ENCODE assay signal across 8 cellular contexts in the genomic region with DNA sequence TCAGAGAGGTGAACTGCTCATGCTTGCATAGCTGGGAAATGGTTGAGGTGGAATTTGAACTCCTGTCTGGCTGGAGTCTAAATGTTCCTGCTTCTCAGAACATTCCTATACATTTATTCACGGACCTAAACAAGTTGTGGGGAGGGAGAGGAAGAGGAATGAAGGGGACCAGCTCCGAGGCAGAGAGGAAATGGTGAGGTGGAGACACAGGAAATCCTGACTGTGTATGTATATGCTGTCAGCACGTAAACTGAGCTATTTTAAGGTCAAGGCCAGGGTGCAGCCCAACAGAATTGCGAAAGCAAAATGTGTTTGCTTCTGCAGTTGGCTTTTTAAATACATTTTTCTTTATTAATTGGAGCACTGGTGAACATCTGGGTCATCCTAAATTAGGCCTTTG.
DNase-seq lines count a peak whose midpoint lies in the region; ATAC-seq, FAIRE-seq and TF ChIP-seq lines count a peak whose summit lies in the region.

No MANE protein-coding gene starts in this region.

- H3K4me1 Mint-ChIP-seq in astrocyte (ENCODE audit: low read depth, unreplicated experiment) = peaks cover 9% of the 10 kb centered on the region

- H3K79me2 ChIP-seq in astrocyte (ENCODE audit: insufficient read depth, low read length) = no peaks in the 10 kb centered on the region

- H3K9ac ChIP-seq in astrocyte (ENCODE audit: low read length) = peak overlapping the region; percentile 15

- peaks cover 2% of the 10 kb centered on the region for H3K27me3 Mint-ChIP-seq in astrocyte (ENCODE audit: low read depth, unreplicated experiment)

- peak overlapping the region; percentile 10 for H3K4me3 Mint-ChIP-seq in astrocyte (ENCODE audit: unreplicated experiment)

- FAIRE-seq in astrocyte (lab: Jason Lieb, UNC) = no peak

- no peaks in the 10 kb centered on the region for H3K9me3 Mint-ChIP-seq in astrocyte (ENCODE audit: unreplicated experiment)

- no peaks in the 10 kb centered on the region for H3K36me3 Mint-ChIP-seq in astrocyte (ENCODE audit: low read depth, unreplicated experiment)

- H3K4me3 ChIP-seq in right atrium auricular region = no peak overlapping the region
- no peak overlapping the region for H3K4me3 ChIP-seq in astrocyte (ENCODE audit: insufficient read depth, low read depth, low read length)
- no peak overlapping the region for H3K4me3 ChIP-seq in SJCRH30

- intact Hi-C loops in Right ventricle myocardium inferior (cut with DNase I) = no loop called here

- peak overlapping the region; percentile 7 for H3K27ac Mint-ChIP-seq in astrocyte (ENCODE audit: unreplicated experiment)

- H3K27me3 ChIP-seq in right atrium auricular region (no peaks in the 10 kb centered on the region), astrocyte (ENCODE audit: insufficient read depth, low read length) (no peaks in the 10 kb centered on the region), SJCRH30 (no peaks in the 10 kb centered on the region)

- no peaks in the 10 kb centered on the region for H4K20me1 ChIP-seq in astrocyte (ENCODE audit: insufficient read depth, low read length)

- H3K27ac ChIP-seq in right atrium auricular region (no peak overlapping the region), astrocyte (ENCODE audit: low read depth, low read length) (peak overlapping the region; percentile 66), SJCRH30 (no peak overlapping the region)

- H3K4me1 ChIP-seq in right atrium auricular region (peaks cover 0 to 25% of the 10 kb centered on the region in 2 donors), astrocyte (ENCODE audit: insufficient read depth, low read length) (peaks cover 6% of the 10 kb centered on the region), SJCRH30 (no peaks in the 10 kb centered on the region)

- no peaks in the 10 kb centered on the region for H3K36me3 ChIP-seq in right atrium auricular region
- no peaks in the 10 kb centered on the region for H3K36me3 ChIP-seq in astrocyte (ENCODE audit: insufficient read depth, low read length)
- no peaks in the 10 kb centered on the region for H3K36me3 ChIP-seq in SJCRH30

- no peak for DNase-seq in Right ventricle myocardium inferior (ENCODE audit: missing footprints)
- no peak for DNase-seq in right atrium auricular region (ENCODE audit: low spot score)
- DNase-seq in MV-4-11 (lab: John Stamatoyannopoulos, UW) = peak; percentile 79
- peak; percentile 27 for DNase-seq in astrocyte (ENCODE audit: low read depth)
- DNase-seq in lung microvascular endothelial cell (ENCODE audit: low read depth in 2 of 2) = peak; percentile 92 to 95
- no peak for DNase-seq in COLO668 (lab: John Stamatoyannopoulos, UW; ENCODE audit: unreplicated experiment)
- no peak for DNase-seq in SJCRH30

- TF ChIP-seq CTCF in right atrium auricular region (IDR thresholded peaks at IDR 0.05) (no peak), astrocyte (IDR thresholded peaks at IDR 0.05; ENCODE audit: insufficient read depth, low read depth, low read length) (no peak)

- ATAC-seq in Right ventricle myocardium inferior (peak; percentile 47), GM19397 (IDR thresholded peaks at IDR 0.05; ENCODE audit: unreplicated experiment) (no peak)

- H2AFZ ChIP-seq in astrocyte (ENCODE audit: low read depth, low read length) = peak overlapping the region; percentile 6

- H3K9me3 ChIP-seq in right atrium auricular region = no peaks in the 10 kb centered on the region
- no peaks in the 10 kb centered on the region for H3K9me3 ChIP-seq in astrocyte (ENCODE audit: insufficient read depth, low read depth, low read length)
- H3K9me3 ChIP-seq in SJCRH30 (replicated peaks) = no peaks in the 10 kb centered on the region

- H3K4me2 ChIP-seq in astrocyte (ENCODE audit: low read length) = peak overlapping the region; percentile 12

Comparison
In these comparisons a context has a peak if more than half of its experiments do, and no peak if none do; other contexts are left out.
1. DNase-seq: peak in MV-4-11 (single experiment), astrocyte (single experiment) and lung microvascular endothelial cell (2 of 2); none in Right ventricle myocardium inferior (single experiment), right atrium auricular region (single experiment), COLO668 (single experiment) and SJCRH30 (0 of 2).